1 cellular context compared by ENCODE assay signal in the genomic region with DNA sequence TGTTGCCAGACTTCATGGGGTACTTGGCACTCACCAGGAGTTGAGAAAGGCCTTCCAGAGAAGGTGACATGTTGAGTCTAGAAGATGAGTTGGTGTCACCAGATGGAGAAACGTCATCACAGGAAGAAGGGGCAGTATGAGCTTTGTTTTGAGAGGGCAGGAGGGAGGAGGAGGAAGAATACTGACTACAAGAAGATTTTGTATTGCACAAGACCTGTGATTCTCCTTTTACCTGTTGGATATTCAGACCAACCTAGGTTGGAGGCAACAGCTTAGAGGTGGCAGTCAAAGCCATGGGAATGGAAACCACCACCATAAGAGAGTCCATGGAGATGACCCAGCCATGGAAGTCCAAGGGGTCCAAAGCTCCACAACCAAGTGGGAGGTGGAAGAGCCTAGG.
TF ChIP-seq lines count a peak whose summit lies in the region.

No MANE protein-coding gene starts in this region.

TF ChIP-seq in HepG2, 621 proteins besides CTCF, POLR2A, EP300 and RAD21 (continued from another document):
- TF ChIP-seq, protein P1, sequence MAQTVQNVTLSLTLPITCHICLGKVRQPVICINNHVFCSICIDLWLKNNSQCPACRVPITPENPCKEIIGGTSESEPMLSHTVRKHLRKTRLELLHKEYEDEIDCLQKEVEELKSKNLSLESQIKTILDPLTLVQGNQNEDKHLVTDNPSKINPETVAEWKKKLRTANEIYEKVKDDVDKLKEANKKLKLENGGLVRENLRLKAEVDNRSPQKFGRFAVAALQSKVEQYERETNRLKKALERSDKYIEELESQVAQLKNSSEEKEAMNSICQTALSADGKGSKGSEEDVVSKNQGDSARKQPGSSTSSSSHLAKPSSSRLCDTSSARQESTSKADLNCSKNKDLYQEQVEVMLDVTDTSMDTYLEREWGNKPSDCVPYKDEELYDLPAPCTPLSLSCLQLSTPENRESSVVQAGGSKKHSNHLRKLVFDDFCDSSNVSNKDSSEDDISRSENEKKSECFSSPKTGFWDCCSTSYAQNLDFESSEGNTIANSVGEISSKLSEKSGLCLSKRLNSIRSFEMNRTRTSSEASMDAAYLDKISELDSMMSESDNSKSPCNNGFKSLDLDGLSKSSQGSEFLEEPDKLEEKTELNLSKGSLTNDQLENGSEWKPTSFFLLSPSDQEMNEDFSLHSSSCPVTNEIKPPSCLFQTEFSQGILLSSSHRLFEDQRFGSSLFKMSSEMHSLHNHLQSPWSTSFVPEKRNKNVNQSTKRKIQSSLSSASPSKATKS (CRISPR knock-in tag; IDR thresholded peaks at IDR 0.05), result no peak
TF ChIP-seq in HepG2: peak in this region for 1.
